ENCODE assay signal across 9 cellular contexts in genomic region chr6:158662607-158663464, GRCh38. TPM values are rescaled to one million over a fixed set of nuclear protein-coding genes. Genes with fewer than 3 reads are reported as not detected.
DNase-seq lines count a peak whose midpoint lies in the region; ATAC-seq and TF ChIP-seq lines count a peak whose summit lies in the region.
"Had no signal": no experiment of that assay in that cellular context is flagged by ENCODE, and none has a peak within 500 bp of the region (broad histone marks: within the 10 kb centered on the region; RNA-seq: fewer than 3 reads in every experiment).

No MANE protein-coding gene starts in this region.

- peaks cover 69 to 72% of the 10 kb centered on the region in 2 donors for H3K4me1 ChIP-seq in thyroid gland

- no peak overlapping the region for H3K4me3 ChIP-seq in thyroid gland (replicated peaks in 1 of 3)

- no peak for ATAC-seq in activated CD8-positive, alpha-beta T cell treated with anti-CD3 and anti-CD28 coated beads for 36 hours
- no peak for ATAC-seq in GM18502 (IDR thresholded peaks at IDR 0.05; ENCODE audit: poor library complexity, unreplicated experiment)

- TF ChIP-seq POLR2A in thyroid gland (IDR thresholded peaks at IDR 0.05) = peak in 1 of 2 donors; percentile 37

- CTCF ChIA-PET in activated CD8-positive, alpha-beta T cell treated with anti-CD3 and anti-CD28 coated beads for 36 hours (lab: Charles Lee) = interaction anchor here (0.7 to 5.3 kb wide), 9 partner anchors 10 to 442 kb away, joined by 3 to 55 read pairs (median 3); partner anchors contain the start of gene DYNLT1

- no peaks in the 10 kb centered on the region for H3K36me3 ChIP-seq in thyroid gland

- 25 to 36% methylated on average over 19 to 24 of the region's 24 CpGs for WGBS in thyroid gland, 2 donors

- POLR2A ChIA-PET in activated CD8-positive, alpha-beta T cell treated with anti-CD3 and anti-CD28 coated beads for 36 hours (lab: Charles Lee) = interaction anchor here (0.7 to 6.9 kb wide), 7 partner anchors 10 to 560 kb away, joined by 3 to 65 read pairs (median 5); partner anchors contain the start of genes DYNLT1 and SYTL3

- TF ChIP-seq CTCF in activated CD8-positive, alpha-beta T cell treated with anti-CD3 and anti-CD28 coated beads for 36 hours (IDR thresholded peaks at IDR 0.05) = no peak
- TF ChIP-seq CTCF in thyroid gland (IDR thresholded peaks at IDR 0.05) = no peak

- H3K27me3 Mint-ChIP-seq in activated T-cell treated with anti-CD3 and anti-CD28 coated beads, Interleukin-2, amount 50 U/mL, for 24 hours = no peaks in the 10 kb centered on the region
- H3K27me3 Mint-ChIP-seq in activated CD8-positive, alpha-beta T cell treated with anti-CD3 and anti-CD28 coated beads for 36 hours = no peaks in the 10 kb centered on the region
- H3K27me3 Mint-ChIP-seq in immature natural killer cell (ENCODE audit: low read depth in 3 of 3) = peaks cover 0 to 12% (median 6%) of the 10 kb centered on the region in 3 donors

- H3K4me3 Mint-ChIP-seq in activated T-cell treated with anti-CD3 and anti-CD28 coated beads, Interleukin-2, amount 50 U/mL, for 24 hours = peak overlapping the region; percentile 67
- peak overlapping the region; percentile 62 for H3K4me3 Mint-ChIP-seq in activated CD8-positive, alpha-beta T cell treated with anti-CD3 and anti-CD28 coated beads for 36 hours
- no peak overlapping the region for H3K4me3 Mint-ChIP-seq in immature natural killer cell

- no peaks in the 10 kb centered on the region for H3K27me3 ChIP-seq in thyroid gland

- H3K27ac ChIP-seq in thyroid gland = peak overlapping the region; percentile 87 to 92 (median 90)

- H3K36me3 Mint-ChIP-seq in activated T-cell treated with anti-CD3 and anti-CD28 coated beads, Interleukin-2, amount 50 U/mL, for 24 hours (ENCODE audit: low read depth) = peaks cover 97% of the 10 kb centered on the region
- peaks cover 83% of the 10 kb centered on the region for H3K36me3 Mint-ChIP-seq in activated CD8-positive, alpha-beta T cell treated with anti-CD3 and anti-CD28 coated beads for 36 hours (ENCODE audit: low read depth)
- H3K36me3 Mint-ChIP-seq in immature natural killer cell = peaks cover 20 to 55% (median 32%) of the 10 kb centered on the region in 3 donors

- intact Hi-C loops in activated CD8-positive, alpha-beta T cell treated with anti-CD3 and anti-CD28 coated beads for 36 hours (cut with micrococcal nuclease) = no loop called here
- intact Hi-C loops in thyroid gland (cut with DNase I) = no loop called here

- H3K9me3 ChIP-seq in thyroid gland = no peaks in the 10 kb centered on the region

- H3K27ac Mint-ChIP-seq in activated T-cell treated with anti-CD3 and anti-CD28 coated beads, Interleukin-2, amount 50 U/mL, for 24 hours = peak overlapping the region; percentile 63
- H3K27ac Mint-ChIP-seq in activated CD8-positive, alpha-beta T cell treated with anti-CD3 and anti-CD28 coated beads for 36 hours = peak overlapping the region; percentile 63
- H3K27ac Mint-ChIP-seq in immature natural killer cell = peak overlapping the region in 2 of 6 donors; percentile 24 to 37

- peaks cover 60% of the 10 kb centered on the region for H3K4me1 Mint-ChIP-seq in activated T-cell treated with anti-CD3 and anti-CD28 coated beads, Interleukin-2, amount 50 U/mL, for 24 hours (ENCODE audit: low read depth)
- H3K4me1 Mint-ChIP-seq in activated CD8-positive, alpha-beta T cell treated with anti-CD3 and anti-CD28 coated beads for 36 hours (ENCODE audit: low read depth) = peaks cover 43% of the 10 kb centered on the region
- H3K4me1 Mint-ChIP-seq in immature natural killer cell = peaks cover 34 to 42% of the 10 kb centered on the region in 2 donors

- H3K9me3 Mint-ChIP-seq in activated T-cell treated with anti-CD3 and anti-CD28 coated beads, Interleukin-2, amount 50 U/mL, for 24 hours = no peaks in the 10 kb centered on the region
- no peaks in the 10 kb centered on the region for H3K9me3 Mint-ChIP-seq in activated CD8-positive, alpha-beta T cell treated with anti-CD3 and anti-CD28 coated beads for 36 hours
- H3K9me3 Mint-ChIP-seq in immature natural killer cell = no peaks in the 10 kb centered on the region

- no peak for DNase-seq in activated T-cell treated with anti-CD3 and anti-CD28 coated beads, Interleukin-2, amount 50 U/mL, for 24 hours
- no peak for DNase-seq in activated T-cell treated with anti-CD3 and anti-CD28 coated beads, Interleukin-2, amount 50 U/mL, for 1 hour
- DNase-seq in activated CD8-positive, alpha-beta T cell treated with anti-CD3 and anti-CD28 coated beads for 36 hours = no peak
- peak; percentile 39 for DNase-seq in iris pigment epithelial cell (ENCODE audit: low read depth)
- DNase-seq in thyroid gland = peak; percentile 83 to 86
- no peak for DNase-seq in activated CD8-positive, alpha-beta memory T cell treated with anti-CD3 and anti-CD28 coated beads, Interleukin-2, amount 50 U/mL, for 4 hours
- DNase-seq in immature natural killer cell = no peak
- DNase-seq: NCI-H1436 treated with DMSO at 0.1 percent for 48 hours had no signal

RNA-seq across cellular contexts. Expression of gene SYTL3, which starts 13.0 kb away (rescaled TPM):
- total RNA-seq in activated CD8-positive, alpha-beta T cell treated with anti-CD3 and anti-CD28 coated beads for 36 hours = 100 to 1,000 TPM; 151 to 163 TPM
- 10 to 100 TPM; 16.9 to 33.0 (median 24.4) TPM for total RNA-seq in thyroid gland
- 10 to 100 TPM; 45.4 to 56.5 (median 52.0) TPM for polyA plus RNA-seq in immature natural killer cell

RNA-seq across cellular contexts. Expression of gene DYNLT1, which starts 18.3 kb away (rescaled TPM):
- 10 to 100 TPM; 94.3 to 98.3 TPM for total RNA-seq in activated CD8-positive, alpha-beta T cell treated with anti-CD3 and anti-CD28 coated beads for 36 hours
- 100 to 1,000 TPM in 2 of 4 donors, 10 to 100 TPM in 2; 76.6 to 113 (median 93.4) TPM for total RNA-seq in thyroid gland
- 100 to 1,000 TPM in 2 of 3 donors, 10 to 100 TPM in 1; 94.2 to 141 (median 119) TPM for polyA plus RNA-seq in immature natural killer cell

Comparison
In these comparisons a context has a peak if more than half of its experiments do, and no peak if none do; other contexts are left out.
1. DNase-seq: peak in iris pigment epithelial cell (single experiment) and thyroid gland (2 of 2); none in activated T-cell treated with anti-CD3 and anti-CD28 coated beads, Interleukin-2, amount 50 U/mL, for 24 hours (single experiment), activated T-cell treated with anti-CD3 and anti-CD28 coated beads, Interleukin-2, amount 50 U/mL, for 1 hour (single experiment), activated CD8-positive, alpha-beta T cell treated with anti-CD3 and anti-CD28 coated beads for 36 hours (single experiment), activated CD8-positive, alpha-beta memory T cell treated with anti-CD3 and anti-CD28 coated beads, Interleukin-2, amount 50 U/mL, for 4 hours (single experiment) and immature natural killer cell (0 of 3).
2. H3K4me3 Mint-ChIP-seq: peak in activated T-cell treated with anti-CD3 and anti-CD28 coated beads, Interleukin-2, amount 50 U/mL, for 24 hours (single experiment) and activated CD8-positive, alpha-beta T cell treated with anti-CD3 and anti-CD28 coated beads for 36 hours (single experiment); none in immature natural killer cell (0 of 5).
3. RNA of gene SYTL3, which starts 13.0 kb away (total RNA-seq): 151 to 163 TPM in activated CD8-positive, alpha-beta T cell treated with anti-CD3 and anti-CD28 coated beads for 36 hours; 16.9 to 33.0 TPM in thyroid gland; every median in the first group is over 4 times any median in the second.